Comparison of ENCODE assay signal across 25 cellular contexts in genomic region chr21:36852864-36853263, GRCh38.
"Had no signal": no experiment of that assay in that cellular context is flagged by ENCODE, and none has a peak within 500 bp of the region (broad histone marks: within the 10 kb centered on the region; RNA-seq: fewer than 3 reads in every experiment).

No MANE protein-coding gene starts in this region.

- H3K36me3 Mint-ChIP-seq: activated CD8-positive, alpha-beta memory T cell treated with anti-CD3 and anti-CD28 coated beads, Interleukin-2, amount 10 ng/mL, durations not matched to agents 7 days and 5 days; mesothelial cell of epicardium; neural progenitor cell; stimulated activated naive B cell treated with anti-CD40 and anti-IgM and Interleukin-4, amounts not matched to agents 10 μg/mL and 1 μg/mL and 100 μg/mL, for 72 hours had no signal

- H3K36me3 ChIP-seq: esophagus squamous epithelium, gastroesophageal sphincter, heart left ventricle, neural progenitor cell, sigmoid colon, thyroid gland, upper lobe of right lung had no signal

- H3K9me3 ChIP-seq: esophagus squamous epithelium, gastroesophageal sphincter, heart left ventricle, sigmoid colon, thyroid gland, upper lobe of right lung had no signal

- H3K9ac ChIP-seq: neural progenitor cell had no signal

- H2AFZ ChIP-seq: neural progenitor cell had no signal

- H3K27ac Mint-ChIP-seq: activated CD8-positive, alpha-beta memory T cell treated with anti-CD3 and anti-CD28 coated beads, Interleukin-2, amount 10 ng/mL, durations not matched to agents 7 days and 5 days; activated CD8-positive, alpha-beta T cell treated with anti-CD3 and anti-CD28 coated beads for 36 hours; activated naive CD8-positive, alpha-beta T cell; mesothelial cell of epicardium; naive thymus-derived CD8-positive, alpha-beta T cell; neural progenitor cell; progenitor cell of endocrine pancreas; stimulated activated naive B cell treated with anti-CD40 and anti-IgM and Interleukin-4, amounts not matched to agents 10 μg/mL and 1 μg/mL and 100 μg/mL, for 72 hours had no signal

- ATAC-seq: activated CD8-positive, alpha-beta memory T cell treated with anti-CD3 and anti-CD28 coated beads, Interleukin-2, amount 10 ng/mL, durations not matched to agents 7 days and 5 days; activated CD8-positive, alpha-beta T cell treated with anti-CD3 and anti-CD28 coated beads for 36 hours; gastroesophageal sphincter; heart left ventricle; left ventricle myocardium superior; naive thymus-derived CD8-positive, alpha-beta T cell; stimulated activated naive B cell treated with anti-CD40 and anti-IgM and Interleukin-4, amounts not matched to agents 10 μg/mL and 1 μg/mL and 100 μg/mL, for 72 hours; upper lobe of right lung had no signal

- DNase-seq: activated CD4-positive, alpha-beta T cell treated with anti-CD3 and anti-CD28 coated beads for 4 hours; activated CD8-positive, alpha-beta memory T cell treated with anti-CD3 and anti-CD28 coated beads, Interleukin-2, amount 10 ng/mL, durations not matched to agents 7 days and 5 days; activated CD8-positive, alpha-beta T cell treated with anti-CD3 and anti-CD28 coated beads for 36 hours; activated effector memory CD4-positive, alpha-beta T cell treated with anti-CD3 and anti-CD28 coated beads, Interleukin-2, amount 50 U/mL, for 16 hours; amniotic stem cell; cerebellar nuclear complex; esophagus squamous epithelium; heart left ventricle; left ventricle myocardium superior; mammary epithelial cell; naive thymus-derived CD8-positive, alpha-beta T cell; retina; sigmoid colon; stimulated activated CD4-positive, alpha-beta T cell treated with anti-CD3 and anti-CD28 coated beads, Interleukin-15, amount 100 ng/mL, for 24 hours; stimulated activated naive B cell treated with anti-CD40 and anti-IgM and Interleukin-4, amounts not matched to agents 10 μg/mL and 1 μg/mL and 100 μg/mL, for 72 hours; T-helper 1 cell; thyroid gland; upper lobe of right lung had no signal

- H3K4me3 ChIP-seq: coronary artery, esophagus squamous epithelium, gastroesophageal sphincter, heart left ventricle, neural progenitor cell, sigmoid colon, smooth muscle cell, thyroid gland, upper lobe of right lung had no signal

- H3K9me3 Mint-ChIP-seq: activated CD8-positive, alpha-beta T cell treated with anti-CD3 and anti-CD28 coated beads for 36 hours; mesothelial cell of epicardium; naive thymus-derived CD8-positive, alpha-beta T cell; neural progenitor cell; stimulated activated naive B cell treated with anti-CD40 and anti-IgM and Interleukin-4, amounts not matched to agents 10 μg/mL and 1 μg/mL and 100 μg/mL, for 72 hours had no signal

- H3K4me3 Mint-ChIP-seq: activated CD8-positive, alpha-beta memory T cell treated with anti-CD3 and anti-CD28 coated beads, Interleukin-2, amount 10 ng/mL, durations not matched to agents 7 days and 5 days; activated CD8-positive, alpha-beta T cell treated with anti-CD3 and anti-CD28 coated beads for 36 hours; activated naive CD8-positive, alpha-beta T cell; mesothelial cell of epicardium; naive thymus-derived CD8-positive, alpha-beta T cell; neural progenitor cell; stimulated activated naive B cell treated with anti-CD40 and anti-IgM and Interleukin-4, amounts not matched to agents 10 μg/mL and 1 μg/mL and 100 μg/mL, for 72 hours had no signal

- H3K27me3 Mint-ChIP-seq: activated CD8-positive, alpha-beta memory T cell treated with anti-CD3 and anti-CD28 coated beads, Interleukin-2, amount 10 ng/mL, durations not matched to agents 7 days and 5 days; activated CD8-positive, alpha-beta T cell treated with anti-CD3 and anti-CD28 coated beads for 36 hours; activated naive CD8-positive, alpha-beta T cell; naive thymus-derived CD8-positive, alpha-beta T cell; progenitor cell of endocrine pancreas; stimulated activated naive B cell treated with anti-CD40 and anti-IgM and Interleukin-4, amounts not matched to agents 10 μg/mL and 1 μg/mL and 100 μg/mL, for 72 hours had no signal

- H3K4me2 ChIP-seq: neural progenitor cell, smooth muscle cell had no signal

- H3K27ac ChIP-seq: coronary artery, esophagus squamous epithelium, gastroesophageal sphincter, heart left ventricle, neural progenitor cell, sigmoid colon, thyroid gland, upper lobe of right lung had no signal

- H3K4me1 ChIP-seq: gastroesophageal sphincter, sigmoid colon, thyroid gland, upper lobe of right lung had no signal

- H3K27me3 ChIP-seq: esophagus squamous epithelium, gastroesophageal sphincter, heart left ventricle, neural progenitor cell, sigmoid colon, thyroid gland, upper lobe of right lung had no signal
